1 cellular context compared by ENCODE assay signal in genomic region chr12:10069099-10069498, GRCh38.
TF ChIP-seq lines count a peak whose summit lies in the region.

No MANE protein-coding gene starts in this region.

TF ChIP-seq in GM23338, 12 proteins besides CTCF, POLR2A, EP300 and RAD21 (continued from another document):
- TF ChIP-seq, protein P1, sequence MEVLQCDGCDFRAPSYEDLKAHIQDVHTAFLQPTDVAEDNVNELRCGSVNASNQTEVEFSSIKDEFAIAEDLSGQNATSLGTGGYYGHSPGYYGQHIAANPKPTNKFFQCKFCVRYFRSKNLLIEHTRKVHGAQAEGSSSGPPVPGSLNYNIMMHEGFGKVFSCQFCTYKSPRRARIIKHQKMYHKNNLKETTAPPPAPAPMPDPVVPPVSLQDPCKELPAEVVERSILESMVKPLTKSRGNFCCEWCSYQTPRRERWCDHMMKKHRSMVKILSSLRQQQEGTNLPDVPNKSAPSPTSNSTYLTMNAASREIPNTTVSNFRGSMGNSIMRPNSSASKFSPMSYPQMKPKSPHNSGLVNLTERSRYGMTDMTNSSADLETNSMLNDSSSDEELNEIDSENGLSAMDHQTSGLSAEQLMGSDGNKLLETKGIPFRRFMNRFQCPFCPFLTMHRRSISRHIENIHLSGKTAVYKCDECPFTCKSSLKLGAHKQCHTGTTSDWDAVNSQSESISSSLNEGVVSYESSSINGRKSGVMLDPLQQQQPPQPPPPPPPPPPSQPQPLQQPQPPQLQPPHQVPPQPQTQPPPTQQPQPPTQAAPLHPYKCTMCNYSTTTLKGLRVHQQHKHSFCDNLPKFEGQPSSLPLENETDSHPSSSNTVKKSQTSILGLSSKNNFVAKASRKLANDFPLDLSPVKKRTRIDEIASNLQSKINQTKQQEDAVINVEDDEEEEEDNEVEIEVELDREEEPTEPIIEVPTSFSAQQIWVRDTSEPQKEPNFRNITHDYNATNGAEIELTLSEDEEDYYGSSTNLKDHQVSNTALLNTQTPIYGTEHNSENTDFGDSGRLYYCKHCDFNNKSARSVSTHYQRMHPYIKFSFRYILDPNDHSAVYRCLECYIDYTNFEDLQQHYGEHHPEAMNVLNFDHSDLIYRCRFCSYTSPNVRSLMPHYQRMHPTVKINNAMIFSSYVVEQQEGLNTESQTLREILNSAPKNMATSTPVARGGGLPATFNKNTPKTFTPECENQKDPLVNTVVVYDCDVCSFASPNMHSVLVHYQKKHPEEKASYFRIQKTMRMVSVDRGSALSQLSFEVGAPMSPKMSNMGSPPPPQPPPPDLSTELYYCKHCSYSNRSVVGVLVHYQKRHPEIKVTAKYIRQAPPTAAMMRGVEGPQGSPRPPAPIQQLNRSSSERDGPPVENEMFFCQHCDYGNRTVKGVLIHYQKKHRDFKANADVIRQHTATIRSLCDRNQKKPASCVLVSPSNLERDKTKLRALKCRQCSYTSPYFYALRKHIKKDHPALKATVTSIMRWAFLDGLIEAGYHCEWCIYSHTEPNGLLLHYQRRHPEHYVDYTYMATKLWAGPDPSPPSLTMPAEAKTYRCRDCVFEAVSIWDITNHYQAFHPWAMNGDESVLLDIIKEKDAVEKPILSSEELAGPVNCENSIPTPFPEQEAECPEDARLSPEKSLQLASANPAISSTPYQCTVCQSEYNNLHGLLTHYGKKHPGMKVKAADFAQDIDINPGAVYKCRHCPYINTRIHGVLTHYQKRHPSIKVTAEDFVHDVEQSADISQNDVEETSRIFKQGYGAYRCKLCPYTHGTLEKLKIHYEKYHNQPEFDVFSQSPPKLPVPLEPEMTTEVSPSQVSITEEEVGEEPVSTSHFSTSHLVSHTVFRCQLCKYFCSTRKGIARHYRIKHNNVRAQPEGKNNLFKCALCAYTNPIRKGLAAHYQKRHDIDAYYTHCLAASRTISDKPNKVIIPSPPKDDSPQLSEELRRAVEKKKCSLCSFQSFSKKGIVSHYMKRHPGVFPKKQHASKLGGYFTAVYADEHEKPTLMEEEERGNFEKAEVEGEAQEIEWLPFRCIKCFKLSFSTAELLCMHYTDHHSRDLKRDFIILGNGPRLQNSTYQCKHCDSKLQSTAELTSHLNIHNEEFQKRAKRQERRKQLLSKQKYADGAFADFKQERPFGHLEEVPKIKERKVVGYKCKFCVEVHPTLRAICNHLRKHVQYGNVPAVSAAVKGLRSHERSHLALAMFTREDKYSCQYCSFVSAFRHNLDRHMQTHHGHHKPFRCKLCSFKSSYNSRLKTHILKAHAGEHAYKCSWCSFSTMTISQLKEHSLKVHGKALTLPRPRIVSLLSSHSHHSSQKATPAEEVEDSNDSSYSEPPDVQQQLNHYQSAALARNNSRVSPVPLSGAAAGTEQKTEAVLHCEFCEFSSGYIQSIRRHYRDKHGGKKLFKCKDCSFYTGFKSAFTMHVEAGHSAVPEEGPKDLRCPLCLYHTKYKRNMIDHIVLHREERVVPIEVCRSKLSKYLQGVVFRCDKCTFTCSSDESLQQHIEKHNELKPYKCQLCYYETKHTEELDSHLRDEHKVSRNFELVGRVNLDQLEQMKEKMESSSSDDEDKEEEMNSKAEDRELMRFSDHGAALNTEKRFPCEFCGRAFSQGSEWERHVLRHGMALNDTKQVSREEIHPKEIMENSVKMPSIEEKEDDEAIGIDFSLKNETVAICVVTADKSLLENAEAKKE (CRISPR knock-in tag; IDR thresholded peaks at IDR 0.05), result no peak
TF ChIP-seq in GM23338: peak in this region for 0.
